In genomic region chr4:168633474-168633873, GRCh38 we compare ENCODE assay signal across 16 cellular contexts.
A peak's percentile ranks its signal among the peaks of the same experiment; 100 is the strongest.
DNase-seq lines count a peak whose midpoint lies in the region; ATAC-seq and TF ChIP-seq lines count a peak whose summit lies in the region.
"Had no signal": no experiment of that assay in that cellular context is flagged by ENCODE, and none has a peak within 500 bp of the region (broad histone marks: within the 10 kb centered on the region; RNA-seq: fewer than 3 reads in every experiment).

No MANE protein-coding gene starts in this region.

- H3K23ac ChIP-seq in neuronal stem cell (ENCODE audit: low read depth, low read length, poor library complexity), result no peak overlapping the region

- H2AK5ac ChIP-seq in neuronal stem cell (ENCODE audit: low read depth, low read length), result no peak overlapping the region

- no peak overlapping the region for H3K27ac Mint-ChIP-seq in endodermal cell
- H3K27ac Mint-ChIP-seq: activated CD8-positive, alpha-beta T cell treated with anti-CD3 and anti-CD28 coated beads, Interleukin-2, amount 10 ng/mL, durations not matched to agents 7 days and 5 days had no signal

- H3K9ac ChIP-seq in endodermal cell (ENCODE audit: extremely low read depth, low read length, poor library complexity, severe bottlenecking) (no peak overlapping the region), neuronal stem cell (ENCODE audit: low read depth, low read length, poor library complexity) (no peak overlapping the region)

- no peak overlapping the region for H2BK15ac ChIP-seq in neuronal stem cell (ENCODE audit: low read length)

- no peak overlapping the region for H2BK120ac ChIP-seq in neuronal stem cell (ENCODE audit: low read depth, low read length)

- H3K4me1 ChIP-seq in cardiac muscle cell (ENCODE audit: low read depth) (peaks cover 38% of the 10 kb centered on the region), endodermal cell (ENCODE audit: control insufficient read depth, insufficient read depth, low read length) (peaks cover 14% of the 10 kb centered on the region), neuronal stem cell (ENCODE audit: control insufficient read depth in 2 of 2, insufficient read depth in 1 of 2, low read depth in 1 of 2, low read length in 2 of 2) (peaks cover 8 to 13% of the 10 kb centered on the region in 2 donors), uterus (peaks cover 3 to 10% of the 10 kb centered on the region in 2 donors), body of pancreas (peaks cover 14% of the 10 kb centered on the region)
- H3K4me1 ChIP-seq: Caco-2 had no signal

- no peak overlapping the region for H3K27ac ChIP-seq in cardiac muscle cell
- no peak overlapping the region for H3K27ac ChIP-seq in endodermal cell (ENCODE audit: low read depth, low read length)
- H3K27ac ChIP-seq in neuronal stem cell (replicated peaks; ENCODE audit: low read length), result no peak overlapping the region
- H3K27ac ChIP-seq in uterus, result peak overlapping the region; percentile 92
- no peak overlapping the region for H3K27ac ChIP-seq in body of pancreas

- H3K27me3 ChIP-seq in cardiac muscle cell (no peaks in the 10 kb centered on the region), endodermal cell (ENCODE audit: control insufficient read depth, insufficient read depth, low read length, poor library complexity, severe bottlenecking) (no peaks in the 10 kb centered on the region), neuronal stem cell (ENCODE audit: control insufficient read depth in 3 of 3, insufficient read depth in 3 of 3, low read depth in 1 of 3, low read length in 3 of 3) (no peaks in the 10 kb centered on the region), uterus (no peaks in the 10 kb centered on the region), body of pancreas (no peaks in the 10 kb centered on the region)

- no peaks in the 10 kb centered on the region for H3K36me3 ChIP-seq in cardiac muscle cell
- H3K36me3 ChIP-seq in endodermal cell (ENCODE audit: control insufficient read depth, insufficient read depth, low read length), result no peaks in the 10 kb centered on the region
- H3K36me3 ChIP-seq in neuronal stem cell (replicated peaks in 1 of 2; ENCODE audit: control insufficient read depth in 2 of 2, insufficient read depth in 2 of 2, low read length in 2 of 2), result peaks cover 0 to 3% of the 10 kb centered on the region in 2 donors
- H3K36me3 ChIP-seq in uterus, result no peaks in the 10 kb centered on the region
- no peaks in the 10 kb centered on the region for H3K36me3 ChIP-seq in body of pancreas (replicated peaks in 1 of 2; ENCODE audit: insufficient read depth in 1 of 2, low read depth in 2 of 2)

- H3K4ac ChIP-seq in neuronal stem cell (ENCODE audit: low read length), result no peak overlapping the region

- no peak for DNase-seq in cardiac muscle cell (ENCODE audit: low read depth in 1 of 2, low spot score in 1 of 2)
- no peak for DNase-seq in Right ventricle myocardium inferior (ENCODE audit: missing footprints)
- no peak for DNase-seq in endodermal cell
- DNase-seq in neuronal stem cell (ENCODE audit: low spot score), result no peak
- DNase-seq in uterus, result no peak
- DNase-seq in GOT3 (lab: John Stamatoyannopoulos, UW), result no peak
- no peak for DNase-seq in KG1 (lab: John Stamatoyannopoulos, UW)
- no peak for DNase-seq in body of pancreas
- DNase-seq: ACHN; activated CD8-positive, alpha-beta T cell treated with anti-CD3 and anti-CD28 coated beads, Interleukin-2, amount 10 ng/mL, durations not matched to agents 7 days and 5 days; activated gamma-delta T cell treated with Interleukin-2 at 50 U/mL for 16 hours; Caco-2; central memory CD4-positive, alpha-beta T cell; NCI-H2029; SIG-M5 had no signal

- no peak overlapping the region for H2BK5ac ChIP-seq in neuronal stem cell (ENCODE audit: low read length)

- H3K4me2 ChIP-seq in neuronal stem cell (ENCODE audit: insufficient read depth, low read length, poor library complexity, severe bottlenecking), result no peak overlapping the region

- H3K4me1 Mint-ChIP-seq in endodermal cell, result peaks cover 20% of the 10 kb centered on the region

- intact Hi-C loops in Right ventricle myocardium inferior (cut with DNase I) (loop anchor here (5.0 kb wide), 2 partner anchors 46 to 121 kb away; no protein-coding TSS in a partner anchor), uterus (cut with DNase I; ENCODE audit: low total_unique reads) (loop anchor here (10.0 kb wide), 1 partner anchor 201 kb away; no protein-coding TSS in a partner anchor), body of pancreas (cut with DNase I) (no loop called here)

- no peaks in the 10 kb centered on the region for H3K9me3 Mint-ChIP-seq in endodermal cell

- H3K9me3 ChIP-seq in cardiac muscle cell (ENCODE audit: low read depth) (no peaks in the 10 kb centered on the region), endodermal cell (ENCODE audit: control insufficient read depth, low read length) (no peaks in the 10 kb centered on the region), neuronal stem cell (replicated peaks in 1 of 2; ENCODE audit: control insufficient read depth in 2 of 2, insufficient read depth in 1 of 2, low read depth in 1 of 2, low read length in 2 of 2) (no peaks in the 10 kb centered on the region), uterus (no peaks in the 10 kb centered on the region), body of pancreas (no peaks in the 10 kb centered on the region)
- H3K9me3 ChIP-seq: Caco-2 had no signal

- TF ChIP-seq POLR2A in uterus (IDR thresholded peaks at IDR 0.05), result no peak
- no peak for TF ChIP-seq POLR2A in body of pancreas (IDR thresholded peaks at IDR 0.05)

- ATAC-seq in Right ventricle myocardium inferior (no peak), body of pancreas (no peak)
- ATAC-seq: activated CD8-positive, alpha-beta T cell treated with anti-CD3 and anti-CD28 coated beads, Interleukin-2, amount 10 ng/mL, durations not matched to agents 7 days and 5 days; sciatic nerve had no signal

- no peak overlapping the region for H3K18ac ChIP-seq in neuronal stem cell (ENCODE audit: low read length)

- H3K36me3 Mint-ChIP-seq in endodermal cell (ENCODE audit: low read depth), result no peaks in the 10 kb centered on the region

- TF ChIP-seq CTCF in cardiac muscle cell (IDR thresholded peaks at IDR 0.05; ENCODE audit: low read depth, low read length) (no peak), endodermal cell (conservative IDR thresholded peaks at IDR 0.05) (no peak), uterus (IDR thresholded peaks at IDR 0.05) (no peak), body of pancreas (IDR thresholded peaks at IDR 0.05) (no peak)

- H3K27me3 Mint-ChIP-seq in endodermal cell (ENCODE audit: insufficient read depth), result peaks cover 26% of the 10 kb centered on the region

- no peak overlapping the region for H2BK12ac ChIP-seq in neuronal stem cell (ENCODE audit: low read length)

- no peak overlapping the region for H4K91ac ChIP-seq in neuronal stem cell (ENCODE audit: low read depth, low read length, poor library complexity)

- H2AFZ ChIP-seq in neuronal stem cell (ENCODE audit: low read length), result peak overlapping the region; percentile 94

- peak overlapping the region; percentile 49 for H3K4me3 ChIP-seq in cardiac muscle cell
- peak overlapping the region; percentile 85 for H3K4me3 ChIP-seq in endodermal cell (ENCODE audit: low read length)
- H3K4me3 ChIP-seq in neuronal stem cell (ENCODE audit: low read length in 2 of 2), result peak overlapping the region in 1 of 2 donors; percentile 86
- peak overlapping the region; percentile 18 to 68 for H3K4me3 ChIP-seq in uterus
- H3K4me3 ChIP-seq in body of pancreas, result no peak overlapping the region

- no peak overlapping the region for H3K14ac ChIP-seq in neuronal stem cell (ENCODE audit: low read length)

- WGBS in endodermal cell (ENCODE audit: insufficient coverage in 1 of 2, insufficient read length in 1 of 2), 2 experiments, result 89% methylated on average over 1 of the region's 1 CpG; no CpG with 5 or more reads in 1 of the 2 experiments
- no CpG with 5 or more reads among the region's 1 CpG for WGBS in neuronal stem cell (ENCODE audit: extremely low coverage in 2 of 2, insufficient read length in 2 of 2, insufficient replicate concordance in 1 of 2), 2 donors
- WGBS in body of pancreas, 2 donors, result 53 to 54% methylated on average over 1 of the region's 1 CpG

- H3K79me1 ChIP-seq in neuronal stem cell (ENCODE audit: low read depth, low read length), result peaks cover 4% of the 10 kb centered on the region

- no peak overlapping the region for H3K4me3 Mint-ChIP-seq in endodermal cell
- H3K4me3 Mint-ChIP-seq: activated CD8-positive, alpha-beta T cell treated with anti-CD3 and anti-CD28 coated beads, Interleukin-2, amount 10 ng/mL, durations not matched to agents 7 days and 5 days had no signal

- H4K8ac ChIP-seq in neuronal stem cell (ENCODE audit: low read depth, low read length), result no peak overlapping the region

Comparison
In these comparisons a context has a peak if more than half of its experiments do, and no peak if none do; other contexts are left out.
1. H3K27ac ChIP-seq: peak in uterus (2 of 2); none in cardiac muscle cell (single experiment), endodermal cell (single experiment), neuronal stem cell (single experiment) and body of pancreas (0 of 4).
2. H3K4me3 ChIP-seq: peak in cardiac muscle cell (single experiment), endodermal cell (single experiment) and uterus (2 of 2); none in body of pancreas (0 of 2).